Comparison of ENCODE assay signal across 8 cellular contexts in the genomic region with DNA sequence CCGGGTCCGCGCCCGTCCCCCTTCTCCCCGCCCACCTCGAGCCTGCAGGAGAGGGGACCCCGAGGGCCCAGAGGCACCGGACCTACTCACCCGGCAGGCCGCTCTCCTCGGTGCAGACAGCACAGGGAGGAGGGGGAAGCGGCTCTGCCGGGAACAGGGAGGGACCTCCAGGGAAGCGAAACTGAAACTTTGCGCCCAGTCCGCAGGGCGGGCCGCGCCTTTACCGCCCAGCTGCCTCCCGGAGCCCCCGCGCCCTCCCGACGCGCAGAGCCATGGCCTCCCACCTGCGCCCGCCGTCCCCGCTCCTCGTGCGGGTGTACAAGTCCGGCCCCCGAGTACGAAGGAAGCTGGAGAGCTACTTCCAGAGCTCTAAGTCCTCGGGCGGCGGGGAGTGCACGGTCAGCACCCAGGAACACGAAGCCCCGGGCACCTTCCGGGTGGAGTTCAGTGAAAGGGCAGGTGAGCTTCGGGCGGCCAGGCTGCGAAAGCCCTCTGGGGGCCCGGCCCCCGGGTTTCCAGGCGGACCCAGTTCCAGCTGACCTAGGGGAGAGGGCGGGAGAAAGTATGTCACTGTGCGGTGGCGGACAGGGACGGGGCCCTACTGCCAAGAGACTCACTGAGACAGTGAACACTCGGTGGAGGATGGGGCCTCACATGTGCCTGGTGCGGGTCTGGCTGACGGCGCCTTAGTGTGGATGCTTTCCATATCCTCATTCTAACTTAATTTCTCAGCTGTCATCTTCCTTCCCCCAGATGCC. TPM values are rescaled to one million over a fixed set of nuclear protein-coding genes. Genes with fewer than 3 reads are reported as not detected.
DNase-seq lines count a peak whose midpoint lies in the region; ATAC-seq and TF ChIP-seq lines count a peak whose summit lies in the region.

A gene (plus strand): TSS at position 184 of the 758 bp plus-strand sequence. CDS start 89 bp downstream, at position 273.
A gene (minus strand): TSS at position 146 of the 758 bp plus-strand sequence. CDS start 4,680 bp downstream, outside the sequence.

- H3K4me1 Mint-ChIP-seq in T-helper 17 cell = peaks cover 61% of the 10 kb centered on the region

- no peaks in the 10 kb centered on the region for H3K9me3 ChIP-seq in T-helper 17 cell (ENCODE audit: control insufficient read depth, low read length, poor library complexity, severe bottlenecking)
- no peaks in the 10 kb centered on the region for H3K9me3 ChIP-seq in prostate gland
- no peaks in the 10 kb centered on the region for H3K9me3 ChIP-seq in upper lobe of right lung

- peaks cover 13% of the 10 kb centered on the region for H3K36me3 Mint-ChIP-seq in T-helper 17 cell (ENCODE audit: low read depth)

- H3K27ac Mint-ChIP-seq in T-helper 17 cell = peak within 1 kb of the TSS; percentile 95

- intact Hi-C loops in left cardiac atrium (cut with DNase I) = loop anchor here in 1 of 2 donors (5.0 kb wide), 1 partner anchor 113 kb away; no protein-coding TSS in a partner anchor
- intact Hi-C loops in prostate gland (cut with DNase I) = loop anchor here (5.0 kb wide), 1 partner anchor 233 kb away; a partner anchor contains a TSS
- intact Hi-C loops in upper lobe of right lung (cut with DNase I) = loop anchor here (5.0 kb wide), 1 partner anchor 113 kb away; no protein-coding TSS in a partner anchor

- DNase-seq in NCI-H1092 treated with DMSO at 0.1 percent for 48 hours (lab: John Stamatoyannopoulos, UW) = peak; percentile 62
- peak; percentile 55 to 73 (median 68) for DNase-seq in T-helper 17 cell
- DNase-seq in amygdala (lab: John Stamatoyannopoulos, UW) = peak in 51 of 56 donors; percentile 6 to 76 (median 48)
- DNase-seq in left cardiac atrium = peak; percentile 89
- peak; percentile 81 for DNase-seq in prostate gland (ENCODE audit: low spot score)
- DNase-seq in upper lobe of right lung = peak; percentile 95

- H3K4me3 ChIP-seq in GM08714 (ENCODE audit: low read length) = peak within 1 kb of the TSS; percentile 74
- peak within 1 kb of the TSS; percentile 76 to 78 for H3K4me3 ChIP-seq in prostate gland
- H3K4me3 ChIP-seq in upper lobe of right lung = peak within 1 kb of the TSS; percentile 86

- no peak for TF ChIP-seq CTCF in prostate gland (IDR thresholded peaks at IDR 0.05)
- no peak for TF ChIP-seq CTCF in upper lobe of right lung (IDR thresholded peaks at IDR 0.05)

- TF ChIP-seq POLR2A in prostate gland (IDR thresholded peaks at IDR 0.05) = peak; percentile 82

- H3K27ac ChIP-seq in prostate gland (peak within 1 kb of the TSS; percentile 96), upper lobe of right lung (peak within 1 kb of the TSS; percentile 98)

- ATAC-seq in HG02588 (IDR thresholded peaks at IDR 0.05; ENCODE audit: unreplicated experiment) = peak; percentile 66
- peak; percentile 91 for ATAC-seq in T-helper 17 cell
- peak; percentile 99 for ATAC-seq in left cardiac atrium
- ATAC-seq in upper lobe of right lung = peak; percentile 98

- peak within 1 kb of the TSS; percentile 95 for H3K4me3 Mint-ChIP-seq in T-helper 17 cell

- peaks cover 7% of the 10 kb centered on the region for H3K4me1 ChIP-seq in prostate gland (replicated peaks)
- H3K4me1 ChIP-seq in upper lobe of right lung = peaks cover 34% of the 10 kb centered on the region

- no peaks in the 10 kb centered on the region for H3K27me3 ChIP-seq in prostate gland (replicated peaks; ENCODE audit: insufficient read depth)
- H3K27me3 ChIP-seq in upper lobe of right lung = no peaks in the 10 kb centered on the region

- WGBS in prostate gland = under 1% methylated on average over 48 of the region's 56 CpGs

- no peaks in the 10 kb centered on the region for H3K36me3 ChIP-seq in prostate gland
- peaks cover 41% of the 10 kb centered on the region for H3K36me3 ChIP-seq in upper lobe of right lung

- no peaks in the 10 kb centered on the region for H3K27me3 Mint-ChIP-seq in T-helper 17 cell

RNA-seq across cellular contexts. Expression of the first gene that starts in this region (rescaled TPM):
- total RNA-seq in T-helper 17 cell (10 to 100 TPM; 31.3 to 34.0 TPM), left cardiac atrium (10 to 100 TPM; 13.6 to 25.0 TPM), prostate gland (10 to 100 TPM; 22.8 to 46.3 TPM), upper lobe of right lung (67.5 TPM)

RNA-seq across cellular contexts. Expression of the second gene that starts in this region (rescaled TPM):
- total RNA-seq in T-helper 17 cell (10 to 100 TPM; 19.6 to 20.2 TPM), left cardiac atrium (10 to 100 TPM; 16.8 to 27.0 TPM), prostate gland (10 to 100 TPM; 30.4 to 41.7 TPM), upper lobe of right lung (70.8 TPM)

Comparison
In these comparisons a context has a peak if more than half of its experiments do, and no peak if none do; other contexts are left out.
1. Peak in every context shown above with its lines: DNase-seq, ATAC-seq, H3K4me3 ChIP-seq and H3K27ac ChIP-seq.